In the genomic region with DNA sequence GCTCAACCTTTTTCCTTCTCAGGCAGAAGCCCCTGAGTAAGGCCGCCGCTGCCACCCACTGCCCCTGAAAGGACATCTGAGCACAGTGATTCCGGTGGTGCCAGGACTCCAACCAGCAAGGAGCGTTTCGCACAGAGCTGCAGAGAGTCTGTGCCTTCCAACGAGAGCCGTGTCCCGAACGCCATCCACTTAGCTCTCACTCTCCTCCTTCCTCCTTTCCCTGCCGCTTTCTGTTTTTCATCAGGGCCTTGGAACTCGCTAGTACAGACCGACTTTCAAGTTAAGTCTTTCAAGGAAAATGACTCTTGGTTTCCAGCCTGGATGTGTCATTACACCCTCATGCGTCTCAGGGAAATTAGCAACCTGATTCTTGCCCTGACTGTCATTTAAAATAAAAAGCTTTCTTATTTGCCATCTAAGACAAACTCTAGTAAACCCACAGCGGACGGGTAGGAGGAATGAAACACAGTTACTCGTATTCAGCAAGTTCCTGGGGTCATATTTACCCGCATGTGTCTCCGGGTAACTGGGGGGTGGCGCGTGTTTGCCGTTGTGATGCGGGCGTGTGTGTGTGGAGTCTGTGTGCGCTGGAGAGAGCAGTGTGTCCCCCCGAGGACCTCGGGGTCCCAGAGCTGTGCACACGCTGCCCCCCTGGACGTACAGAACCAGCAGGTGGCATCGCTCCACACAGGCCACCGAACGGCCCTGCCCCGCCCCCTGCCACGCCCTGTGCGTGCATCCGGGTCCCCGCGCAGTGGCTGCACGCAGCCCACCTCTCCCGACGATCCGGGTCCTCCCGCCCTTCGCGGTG, we compare ENCODE assay signal across 8 cellular contexts. TPM values are rescaled to one million over a fixed set of nuclear protein-coding genes. Genes with fewer than 3 reads are reported as not detected.
DNase-seq lines count a peak whose midpoint lies in the region; ATAC-seq and TF ChIP-seq lines count a peak whose summit lies in the region.

No MANE protein-coding gene starts in this region.

- no peak overlapping the region for H3K27ac Mint-ChIP-seq in WTC11
- H3K27ac Mint-ChIP-seq in central memory CD8-positive, alpha-beta T cell (ENCODE audit: low read depth), result no peak overlapping the region

- TF ChIP-seq CTCF in HL-60 (IDR thresholded peaks at IDR 0.05; ENCODE audit: insufficient read depth, low read length) (no peak), WTC11 (IDR thresholded peaks at IDR 0.05) (no peak), lower lobe of right lung (IDR thresholded peaks at IDR 0.05) (no peak)

- H3K27me3 ChIP-seq in HL-60 (ENCODE audit: insufficient read depth, poor library complexity, severe bottlenecking) (peaks cover 15% of the 10 kb centered on the region), lower lobe of right lung (ENCODE audit: low read depth) (peaks cover 11% of the 10 kb centered on the region)

- H3K4me3 Mint-ChIP-seq in WTC11, result peak overlapping the region; percentile 58
- peak overlapping the region; percentile 57 for H3K4me3 Mint-ChIP-seq in central memory CD8-positive, alpha-beta T cell

- POLR2A ChIA-PET in WTC11 (lab: Charles Lee), result no interaction called here

- peaks cover 20% of the 10 kb centered on the region for H3K27me3 Mint-ChIP-seq in WTC11 (ENCODE audit: low read depth)
- peaks cover 55% of the 10 kb centered on the region for H3K27me3 Mint-ChIP-seq in central memory CD8-positive, alpha-beta T cell

- intact Hi-C loops in lower lobe of right lung (cut with DNase I), result no loop called here

- H3K36me3 Mint-ChIP-seq in WTC11, result no peaks in the 10 kb centered on the region
- no peaks in the 10 kb centered on the region for H3K36me3 Mint-ChIP-seq in central memory CD8-positive, alpha-beta T cell (ENCODE audit: insufficient read depth)

- no peaks in the 10 kb centered on the region for H3K4me1 Mint-ChIP-seq in WTC11
- H3K4me1 Mint-ChIP-seq in central memory CD8-positive, alpha-beta T cell, result no peaks in the 10 kb centered on the region

- peak overlapping the region; percentile 68 for H3K4me3 ChIP-seq in HL-60 (replicated peaks; ENCODE audit: insufficient read depth, low read length)
- H3K4me3 ChIP-seq in lower lobe of right lung, result peak overlapping the region; percentile 57

- ATAC-seq in WTC11 (peak; percentile 76), lower lobe of right lung (peak; percentile 87 to 91), GM19035 (IDR thresholded peaks at IDR 0.05; ENCODE audit: unreplicated experiment) (no peak)
- no peak for ATAC-seq in central memory CD8-positive, alpha-beta T cell (replicated peaks; ENCODE audit: extremely low read depth, poor library complexity, severe bottlenecking)

- H3K9me3 Mint-ChIP-seq in WTC11, result no peaks in the 10 kb centered on the region
- no peaks in the 10 kb centered on the region for H3K9me3 Mint-ChIP-seq in central memory CD8-positive, alpha-beta T cell

- H3K4me1 ChIP-seq in lower lobe of right lung, result no peaks in the 10 kb centered on the region

- CTCF ChIA-PET in WTC11 (lab: Charles Lee), result interaction anchor here (0.6 to 1.7 kb wide), 9 partner anchors 9 to 217 kb away, joined by 3 to 5 read pairs (median 4); partner anchors contain the start of gene LRRK1

- DNase-seq in Daoy (ENCODE audit: low read depth), result peak; percentile 85
- no peak for DNase-seq in HL-60 (ENCODE audit: low read depth in 1 of 2, low spot score in 1 of 2)
- DNase-seq in WTC11 (ENCODE audit: low spot score), result peak; percentile 61
- DNase-seq in central memory CD8-positive, alpha-beta T cell (ENCODE audit: low spot score in 2 of 2), result no peak
- DNase-seq in lower lobe of right lung, result peak; percentile 62
- peak; percentile 39 to 55 for DNase-seq in stimulated activated CD8-positive, alpha-beta memory T cell treated with anti-CD3 and anti-CD28 coated beads, Interleukin-15, amount 100 ng/mL, for 48 hours (ENCODE audit: low read depth in 2 of 2)
- DNase-seq in SK-N-DZ (ENCODE audit: low spot score), result no peak

- no peaks in the 10 kb centered on the region for H3K36me3 ChIP-seq in lower lobe of right lung

- no peak overlapping the region for H3K27ac ChIP-seq in HL-60 (replicated peaks)
- H3K27ac ChIP-seq in lower lobe of right lung, result no peak overlapping the region

- no peaks in the 10 kb centered on the region for H3K9me3 ChIP-seq in lower lobe of right lung

TF ChIP-seq in WTC11, 78 proteins besides CTCF, POLR2A, EP300 and RAD21 (continues in another document):
- TF ChIP-seq SP1 (CRISPR knock-in tag; conservative IDR thresholded peaks at IDR 0.05) (peak; percentile 57), ZNF138 (CRISPR knock-in tag; conservative IDR thresholded peaks at IDR 0.05) (no peak), IRF2 (CRISPR knock-in tag; IDR thresholded peaks at IDR 0.05; ENCODE audit: borderline replicate concordance, low read depth) (no peak), ZNF425 (CRISPR knock-in tag; conservative IDR thresholded peaks at IDR 0.05) (no peak), MLX (CRISPR knock-in tag; IDR thresholded peaks at IDR 0.05) (no peak), E2F4 (CRISPR knock-in tag; IDR thresholded peaks at IDR 0.05; ENCODE audit: borderline replicate concordance, low read depth) (no peak), ZNF317 (CRISPR knock-in tag; IDR thresholded peaks at IDR 0.05; ENCODE audit: borderline replicate concordance, low read depth) (no peak), KAT7 (CRISPR knock-in tag; IDR thresholded peaks at IDR 0.05; ENCODE audit: borderline replicate concordance) (no peak)
- TF ChIP-seq, protein P1, sequence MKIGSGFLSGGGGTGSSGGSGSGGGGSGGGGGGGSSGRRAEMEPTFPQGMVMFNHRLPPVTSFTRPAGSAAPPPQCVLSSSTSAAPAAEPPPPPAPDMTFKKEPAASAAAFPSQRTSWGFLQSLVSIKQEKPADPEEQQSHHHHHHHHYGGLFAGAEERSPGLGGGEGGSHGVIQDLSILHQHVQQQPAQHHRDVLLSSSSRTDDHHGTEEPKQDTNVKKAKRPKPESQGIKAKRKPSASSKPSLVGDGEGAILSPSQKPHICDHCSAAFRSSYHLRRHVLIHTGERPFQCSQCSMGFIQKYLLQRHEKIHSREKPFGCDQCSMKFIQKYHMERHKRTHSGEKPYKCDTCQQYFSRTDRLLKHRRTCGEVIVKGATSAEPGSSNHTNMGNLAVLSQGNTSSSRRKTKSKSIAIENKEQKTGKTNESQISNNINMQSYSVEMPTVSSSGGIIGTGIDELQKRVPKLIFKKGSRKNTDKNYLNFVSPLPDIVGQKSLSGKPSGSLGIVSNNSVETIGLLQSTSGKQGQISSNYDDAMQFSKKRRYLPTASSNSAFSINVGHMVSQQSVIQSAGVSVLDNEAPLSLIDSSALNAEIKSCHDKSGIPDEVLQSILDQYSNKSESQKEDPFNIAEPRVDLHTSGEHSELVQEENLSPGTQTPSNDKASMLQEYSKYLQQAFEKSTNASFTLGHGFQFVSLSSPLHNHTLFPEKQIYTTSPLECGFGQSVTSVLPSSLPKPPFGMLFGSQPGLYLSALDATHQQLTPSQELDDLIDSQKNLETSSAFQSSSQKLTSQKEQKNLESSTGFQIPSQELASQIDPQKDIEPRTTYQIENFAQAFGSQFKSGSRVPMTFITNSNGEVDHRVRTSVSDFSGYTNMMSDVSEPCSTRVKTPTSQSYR (CRISPR knock-in tag; IDR thresholded peaks at IDR 0.05), result no peak

RNA-seq across cellular contexts. Expression of gene ALDH1A3, which starts 30.4 kb away (rescaled TPM):
- total RNA-seq in Daoy (2014; rRNA removed; shearing (Covaris generic)), result 141 and 215 TPM in 2 replicates
- total RNA-seq in WTC11 (2021) (9.9 to 14.0 TPM (median 10.7 TPM) in 3 replicates), lower lobe of right lung (9.7 TPM)
- 0.09 TPM in 1 of 2 replicates, not detected in the other for polyA plus RNA-seq in SK-N-DZ (2014; cell fraction: cytosol; rRNA removed)
- not detected in 2 replicates for polyA plus RNA-seq in SK-N-DZ (2014; cell fraction: nucleus; rRNA removed)

Comparison
In these comparisons a context has a peak if more than half of its experiments do, and no peak if none do; other contexts are left out.
1. DNase-seq: peak in Daoy (single experiment), WTC11 (single experiment), lower lobe of right lung (single experiment) and stimulated activated CD8-positive, alpha-beta memory T cell treated with anti-CD3 and anti-CD28 coated beads, Interleukin-15, amount 100 ng/mL, for 48 hours (2 of 2); none in HL-60 (0 of 2), central memory CD8-positive, alpha-beta T cell (0 of 2) and SK-N-DZ (single experiment).
2. ATAC-seq: peak in WTC11 (single experiment) and lower lobe of right lung (2 of 2); none in central memory CD8-positive, alpha-beta T cell (single experiment) and GM19035 (single experiment).